22 cellular contexts compared by ENCODE assay signal in genomic region chr13:36438594-36439483, GRCh38. TPM values are rescaled to one million over a fixed set of nuclear protein-coding genes. Genes with fewer than 3 reads are reported as not detected.
"Had no signal": no experiment of that assay in that cellular context is flagged by ENCODE, and none has a peak within 500 bp of the region (broad histone marks: within the 10 kb centered on the region; RNA-seq: fewer than 3 reads in every experiment).

No MANE protein-coding gene starts in this region.

- DNase-seq: activated CD4-positive, alpha-beta T cell treated with anti-CD3 and anti-CD28 coated beads, Interleukin-2, amount 50 U/mL, for 4 hours; activated naive CD4-positive, alpha-beta T cell treated with anti-CD3 and anti-CD28 coated beads, Interleukin-2, amount 50 U/mL, for 16 hours; amygdala; cortex of kidney; effector CD4-positive, alpha-beta T cell; foreskin melanocyte; left ventricle myocardium superior; nucleus accumbens; right cardiac atrium; stimulated activated CD4-positive, alpha-beta T cell treated with anti-CD3 and anti-CD28 coated beads, Interleukin-15, amount 100 ng/mL, for 24 hours; stimulated activated CD4-positive, alpha-beta T cell treated with anti-CD3 and anti-CD28 coated beads, Interleukin-4, amount 100 ng/mL, for 1 hour; stimulated activated naive B cell treated with anti-CD40 and anti-IgM and Interleukin-4, amounts not matched to agents 10 μg/mL and 1 μg/mL and 100 μg/mL, for 72 hours; substantia nigra; T-helper 17 cell; transverse colon had no signal

- H3K36me3 Mint-ChIP-seq: memory B cell; natural killer cell treated with Interleukin-12 subunit alpha and Interleukin-12 subunit beta and Interleukin-15 and Interleukin-18, amount 100 ng/mL, for 72 hours; stimulated activated naive B cell treated with anti-CD40 and anti-IgM and Interleukin-4, amounts not matched to agents 10 μg/mL and 1 μg/mL and 100 μg/mL, for 72 hours; WTC11 had no signal

- H3K9me3 Mint-ChIP-seq: activated T-helper 2 cell treated with anti-CD3 and anti-CD28 coated beads, Interferon-gamma antibody, Interleukin-2, Interleukin-4, amounts not matched to agents 10 μg/mL and 5 μg/mL and 100 μg/mL, durations not matched to agents 14 hours and 24 hours and 36 hours; brain; central memory CD8-positive, alpha-beta T cell; memory B cell; stimulated activated naive B cell treated with anti-CD40 and anti-IgM and Interleukin-4, amounts not matched to agents 10 μg/mL and 1 μg/mL and 100 μg/mL, for 72 hours; WTC11 had no signal

- H3K27ac Mint-ChIP-seq: activated T-helper 2 cell treated with anti-CD3 and anti-CD28 coated beads, Interferon-gamma antibody, Interleukin-2, Interleukin-4, amounts not matched to agents 10 μg/mL and 5 μg/mL and 100 μg/mL, durations not matched to agents 14 hours and 24 hours and 36 hours; brain; memory B cell; natural killer cell treated with Interleukin-12 subunit alpha and Interleukin-12 subunit beta and Interleukin-15 and Interleukin-18, amount 100 ng/mL, for 72 hours; stimulated activated naive B cell treated with anti-CD40 and anti-IgM and Interleukin-4, amounts not matched to agents 10 μg/mL and 1 μg/mL and 100 μg/mL, for 72 hours; T-helper 17 cell; WTC11 had no signal

- H3K4me1 Mint-ChIP-seq: central memory CD8-positive, alpha-beta T cell; memory B cell; T-helper 17 cell; WTC11 had no signal

- ATAC-seq: left ventricle myocardium superior; natural killer cell treated with Interleukin-12 subunit alpha and Interleukin-12 subunit beta and Interleukin-15 and Interleukin-18, amount 100 ng/mL, for 72 hours; right cardiac atrium; stimulated activated naive B cell treated with anti-CD40 and anti-IgM and Interleukin-4, amounts not matched to agents 10 μg/mL and 1 μg/mL and 100 μg/mL, for 72 hours; T-helper 17 cell; WTC11 had no signal

- H3K4me3 Mint-ChIP-seq: brain; central memory CD8-positive, alpha-beta T cell; memory B cell; natural killer cell treated with Interleukin-12 subunit alpha and Interleukin-12 subunit beta and Interleukin-15 and Interleukin-18, amount 100 ng/mL, for 72 hours; stimulated activated naive B cell treated with anti-CD40 and anti-IgM and Interleukin-4, amounts not matched to agents 10 μg/mL and 1 μg/mL and 100 μg/mL, for 72 hours; T-helper 17 cell; WTC11 had no signal

RNA-seq across cellular contexts. Expression of gene CCNA1, which starts 6.5 kb away (rescaled TPM):
- total RNA-seq: left ventricle myocardium superior, right cardiac atrium, T-helper 17 cell, transverse colon, vagina had no signal
